9 cellular contexts compared by ENCODE assay signal in genomic region chr2:111705206-111705605, GRCh38.
DNase-seq lines count a peak whose midpoint lies in the region; ATAC-seq, FAIRE-seq and TF ChIP-seq lines count a peak whose summit lies in the region.
"Had no signal": no experiment of that assay in that cellular context is flagged by ENCODE, and none has a peak within 500 bp of the region (broad histone marks: within the 10 kb centered on the region; RNA-seq: fewer than 3 reads in every experiment).

No MANE protein-coding gene starts in this region.

- no peaks in the 10 kb centered on the region for H3K79me2 ChIP-seq in Loucy (ENCODE audit: insufficient read depth, low read length)

- H3K27me3 ChIP-seq in Loucy (ENCODE audit: insufficient read depth, low read length, poor library complexity, severe bottlenecking) = no peaks in the 10 kb centered on the region
- H3K27me3 ChIP-seq: cardiac muscle cell had no signal

- BruUV-seq in Calu3 (replicated peaks; lab: Mats Ljungman, UMichigan) = TSS peak; percentile 92

- H3K27ac Mint-ChIP-seq in Calu3 (ENCODE audit: unreplicated experiment) = peak overlapping the region; percentile 57

- DNase-seq in Calu3 (no peak), germinal center (ENCODE audit: low spot score) (peak; percentile 39), HTR-8/SVneo (ENCODE audit: insufficient read length, low spot score) (no peak), DMS53 treated with DMSO at 0.1 percent for 48 hours (lab: John Stamatoyannopoulos, UW; ENCODE audit: unreplicated experiment) (no peak)

- no peaks in the 10 kb centered on the region for H3K9me2 ChIP-seq in Loucy (replicated peaks; ENCODE audit: low read depth, low read length)

- H3F3A ChIP-seq in Loucy (ENCODE audit: low read depth) = peaks cover 9% of the 10 kb centered on the region; the same call in 1 of the 2 replicates

- peak overlapping the region; percentile 45 for H2AFZ ChIP-seq in Loucy (ENCODE audit: low read length)

- ATAC-seq in GM21526 (IDR thresholded peaks at IDR 0.05; ENCODE audit: low FRiP score, unreplicated experiment) (peak; percentile 15), HG03571 (IDR thresholded peaks at IDR 0.05; ENCODE audit: unreplicated experiment) (no peak), GM19035 (IDR thresholded peaks at IDR 0.05; ENCODE audit: unreplicated experiment) (no peak)

- peak overlapping the region; percentile 64 for H3K9ac ChIP-seq in Loucy (ENCODE audit: low read depth, low read length, poor library complexity, severe bottlenecking)

- intact Hi-C loops in Calu3 (cut with micrococcal nuclease; ENCODE audit: unreplicated experiment) = no loop called here

- H3K36me3 ChIP-seq in Loucy (ENCODE audit: insufficient read depth, low read length) = no peaks in the 10 kb centered on the region
- H3K36me3 ChIP-seq: cardiac muscle cell had no signal

- TF ChIP-seq CTCF in Calu3 (IDR thresholded peaks at IDR 0.05; ENCODE audit: unreplicated experiment) (no peak), Loucy (conservative IDR thresholded peaks at IDR 0.05; ENCODE audit: low read length) (no peak)

- peaks cover 64% of the 10 kb centered on the region for H3K4me1 Mint-ChIP-seq in Calu3 (ENCODE audit: low read depth, unreplicated experiment)

- H3K9me3 ChIP-seq in Loucy (ENCODE audit: insufficient read depth, low read depth, low read length) = no peaks in the 10 kb centered on the region

- H3K36me3 Mint-ChIP-seq in Calu3 (ENCODE audit: insufficient read depth, unreplicated experiment) = peaks cover 8% of the 10 kb centered on the region

- no peaks in the 10 kb centered on the region for H3K27me3 Mint-ChIP-seq in Calu3 (ENCODE audit: unreplicated experiment)

- FAIRE-seq in HTR-8/SVneo (lab: Jason Lieb, UNC) = no peak

- peak overlapping the region; percentile 76 for H3K4me2 ChIP-seq in Loucy (ENCODE audit: low read depth, low read length, poor library complexity, severe bottlenecking)

- CTCF ChIA-PET in Calu3 (lab: Charles Lee) = interaction anchor here (1.3 kb wide), 1 partner anchor 18 kb away, joined by 4 read pairs; no protein-coding TSS in a partner anchor

- H3K4me1 ChIP-seq in Loucy (ENCODE audit: insufficient read depth, low read length, poor library complexity, severe bottlenecking) = peaks cover 70% of the 10 kb centered on the region

- H3K9me3 Mint-ChIP-seq in Calu3 (ENCODE audit: low read depth, unreplicated experiment) = no peaks in the 10 kb centered on the region

- H4K20me1 ChIP-seq in Loucy (ENCODE audit: insufficient read depth, low read length, poor library complexity, severe bottlenecking) = no peaks in the 10 kb centered on the region

- peak overlapping the region; percentile 27 for H3K4me3 Mint-ChIP-seq in Calu3 (ENCODE audit: low read depth, unreplicated experiment)

- peak overlapping the region; percentile 56 for H3K4me3 ChIP-seq in Loucy (ENCODE audit: low read length, poor library complexity, severe bottlenecking)
- H3K4me3 ChIP-seq: cardiac muscle cell had no signal
